ENCODE assay signal across 9 cellular contexts in genomic region chr17:64781810-64782555, GRCh38.
DNase-seq lines count a peak whose midpoint lies in the region; ATAC-seq and TF ChIP-seq lines count a peak whose summit lies in the region.
"Had no signal": no experiment of that assay in that cellular context is flagged by ENCODE, and none has a peak within 500 bp of the region (broad histone marks: within the 10 kb centered on the region; RNA-seq: fewer than 3 reads in every experiment).

No MANE protein-coding gene starts in this region.

- H3K14ac ChIP-seq in mesenchymal stem cell (ENCODE audit: low read length in 2 of 2): no peak overlapping the region

- peak overlapping the region; percentile 87 for H4K8ac ChIP-seq in mesenchymal stem cell (ENCODE audit: low read length)

- H2BK120ac ChIP-seq in mesenchymal stem cell (ENCODE audit: low read depth, low read length): peak overlapping the region; percentile 73

- H2BK15ac ChIP-seq in mesenchymal stem cell (ENCODE audit: low read depth, poor library complexity, severe bottlenecking): peak overlapping the region; percentile 2

- peaks cover 0 to 41% (median 32%) of the 10 kb centered on the region in 9 donors for H3K36me3 ChIP-seq in heart left ventricle
- H3K36me3 ChIP-seq in mesenchymal stem cell (ENCODE audit: control insufficient read depth in 1 of 2, insufficient read depth in 2 of 2, low read depth in 1 of 2, low read length in 2 of 2): peaks cover 46 to 47% of the 10 kb centered on the region in 2 experiments
- H3K36me3 ChIP-seq in vagina: peaks cover 0 to 31% of the 10 kb centered on the region in 2 donors
- H3K36me3 ChIP-seq in tibial nerve: peaks cover 2 to 51% (median 6%) of the 10 kb centered on the region in 3 donors

- H3K9ac ChIP-seq in mesenchymal stem cell (ENCODE audit: low read length): no peak overlapping the region

- H3K4me1 Mint-ChIP-seq in chondrocyte (ENCODE audit: low read depth): peaks cover 33% of the 10 kb centered on the region

- H3K4me3 Mint-ChIP-seq in chondrocyte (ENCODE audit: unreplicated experiment): peak overlapping the region; percentile 69

- peaks cover 9% of the 10 kb centered on the region for H3K27me3 Mint-ChIP-seq in chondrocyte (ENCODE audit: low read depth)

- H3K27ac ChIP-seq in heart left ventricle: peak overlapping the region in 11 of 12 donors; percentile 50 to 86 (median 67)
- no peak overlapping the region for H3K27ac ChIP-seq in mesenchymal stem cell (ENCODE audit: low read length, poor library complexity, severe bottlenecking)
- H3K27ac ChIP-seq in vagina: peak overlapping the region; percentile 71
- H3K27ac ChIP-seq in tibial nerve: peak overlapping the region in 2 of 4 donors; percentile 17 to 58

- peak overlapping the region in 1 of 2 experiments; percentile 82 for H3K18ac ChIP-seq in mesenchymal stem cell (ENCODE audit: low read depth in 1 of 2, low read length in 2 of 2)

- H3K4me2 ChIP-seq in mesenchymal stem cell (ENCODE audit: low read length, poor library complexity, severe bottlenecking): peak overlapping the region; percentile 33

- H3K4me3 ChIP-seq in heart left ventricle (peak overlapping the region in 11 of 12 donors; percentile 51 to 68 (median 60)), mesenchymal stem cell (ENCODE audit: insufficient read depth in 1 of 2, low read depth in 1 of 2, low read length in 2 of 2) (no peak overlapping the region), vagina (peak overlapping the region; percentile 46 to 56), tibial nerve (peak overlapping the region in 2 of 4 donors; percentile 46 to 54)

- no peak for TF ChIP-seq EP300 in tibial nerve (IDR thresholded peaks at IDR 0.05)

- no peaks in the 10 kb centered on the region for H3K9me3 Mint-ChIP-seq in chondrocyte (ENCODE audit: low read depth)

- ATAC-seq in heart left ventricle (no peak), Right ventricle myocardium inferior (no peak)

- no peak overlapping the region for H2BK5ac ChIP-seq in mesenchymal stem cell (ENCODE audit: low read depth, low read length, poor library complexity, severe bottlenecking)

- intact Hi-C loops in heart left ventricle (cut with DNase I): no loop called here
- intact Hi-C loops in Right ventricle myocardium inferior (cut with DNase I): no loop called here
- intact Hi-C loops in vagina (cut with DNase I): no loop called here

- peaks cover 5% of the 10 kb centered on the region for H3K36me3 Mint-ChIP-seq in chondrocyte (ENCODE audit: low read depth)

- H3K23ac ChIP-seq in mesenchymal stem cell (ENCODE audit: low read length in 2 of 2): peak overlapping the region in 1 of 2 experiments; percentile 50

- peak overlapping the region in 1 of 2 experiments; percentile 50 for H3K4ac ChIP-seq in mesenchymal stem cell (ENCODE audit: low read depth in 1 of 2, low read length in 2 of 2)

- peaks cover 0 to 54% (median 47%) of the 10 kb centered on the region in 12 donors for H3K4me1 ChIP-seq in heart left ventricle
- peaks cover 51% of the 10 kb centered on the region for H3K4me1 ChIP-seq in mesenchymal stem cell (ENCODE audit: control insufficient read depth, insufficient read depth, low read depth, low read length)
- H3K4me1 ChIP-seq in vagina: peaks cover 49% of the 10 kb centered on the region
- peaks cover 0 to 53% (median 41%) of the 10 kb centered on the region in 4 donors for H3K4me1 ChIP-seq in tibial nerve

- TF ChIP-seq POLR2A in heart left ventricle (IDR thresholded peaks at IDR 0.05): no peak
- no peak for TF ChIP-seq POLR2A in vagina (IDR thresholded peaks at IDR 0.05)
- TF ChIP-seq POLR2A in tibial nerve (IDR thresholded peaks at IDR 0.05): no peak

- peak overlapping the region; percentile 98 for H4K91ac ChIP-seq in mesenchymal stem cell (ENCODE audit: low read length)

- H2BK12ac ChIP-seq in mesenchymal stem cell (ENCODE audit: low read length in 2 of 2): peak overlapping the region; percentile 18 to 60

- H3K9me3 ChIP-seq in heart left ventricle: no peaks in the 10 kb centered on the region
- no peaks in the 10 kb centered on the region for H3K9me3 ChIP-seq in mesenchymal stem cell (ENCODE audit: control insufficient read depth, low read length)
- H3K9me3 ChIP-seq in vagina: no peaks in the 10 kb centered on the region
- H3K9me3 ChIP-seq in tibial nerve: no peaks in the 10 kb centered on the region

- H3K27ac Mint-ChIP-seq in chondrocyte (ENCODE audit: unreplicated experiment): peak overlapping the region; percentile 32

- H3K27me3 ChIP-seq in heart left ventricle (peaks cover 0 to 61% (median 15%) of the 10 kb centered on the region in 9 donors), mesenchymal stem cell (ENCODE audit: control insufficient read depth in 1 of 2, insufficient read depth in 1 of 2, low read length in 2 of 2) (peaks cover 6 to 30% of the 10 kb centered on the region in 2 experiments), vagina (no peaks in the 10 kb centered on the region), tibial nerve (peaks cover 0 to 85% of the 10 kb centered on the region in 2 donors)

- WGBS in heart left ventricle, 4 donors: 72 to 89% (median 76%) methylated on average over 8 to 17 of the region's 17 CpGs
- WGBS in mesenchymal stem cell: 62% methylated on average over 16 of the region's 17 CpGs
- WGBS in tibial nerve, 2 donors: 73 to 78% methylated on average over 15 to 17 of the region's 17 CpGs

- no peak for TF ChIP-seq CTCF in heart left ventricle (IDR thresholded peaks at IDR 0.05)
- TF ChIP-seq CTCF in chondrocyte (IDR thresholded peaks at IDR 0.05): no peak
- TF ChIP-seq CTCF in vagina (IDR thresholded peaks at IDR 0.05): no peak
- TF ChIP-seq CTCF in tibial nerve (IDR thresholded peaks at IDR 0.05): no peak

- peaks cover 2% of the 10 kb centered on the region for H3K79me1 ChIP-seq in mesenchymal stem cell (replicated peaks; ENCODE audit: low read length, poor library complexity, severe bottlenecking)

- no peak for DNase-seq in heart left ventricle
- no peak for DNase-seq in Right ventricle myocardium inferior (ENCODE audit: missing footprints)
- no peak for DNase-seq in chondrocyte (ENCODE audit: low spot score)
- no peak for DNase-seq in mesenchymal stem cell
- DNase-seq in vagina (ENCODE audit: extremely low spot score in 2 of 2): no peak
- no peak for DNase-seq in hypothalamus (lab: John Stamatoyannopoulos, UW)
- no peak for DNase-seq in NCI-H226
- DNase-seq in tibial nerve (ENCODE audit: low spot score in 2 of 2): no peak
- DNase-seq: NCI-H748 treated with DMSO at 0.1 percent for 48 hours had no signal

- peak overlapping the region; percentile 80 for H2AK5ac ChIP-seq in mesenchymal stem cell (ENCODE audit: low read length, severe bottlenecking)

- H2AFZ ChIP-seq in mesenchymal stem cell (ENCODE audit: low read depth, low read length): peak overlapping the region; percentile 34

Comparison
In these comparisons a context has a peak if more than half of its experiments do, and no peak if none do; other contexts are left out.
1. H3K4me3 ChIP-seq: peak in heart left ventricle (11 of 12) and vagina (2 of 2); none in mesenchymal stem cell (0 of 2).